12 cellular contexts compared by ENCODE assay signal in genomic region chr10:106931159-106931852, GRCh38.
A peak's percentile ranks its signal among the peaks of the same experiment; 100 is the strongest.
DNase-seq lines count a peak whose midpoint lies in the region; ATAC-seq and TF ChIP-seq lines count a peak whose summit lies in the region.
"Had no signal": no experiment of that assay in that cellular context is flagged by ENCODE, and none has a peak within 500 bp of the region (broad histone marks: within the 10 kb centered on the region; RNA-seq: fewer than 3 reads in every experiment).

No MANE protein-coding gene starts in this region.

- no peak for TF ChIP-seq CTCF in upper lobe of right lung (IDR thresholded peaks at IDR 0.05)

- intact Hi-C loops in Right ventricle myocardium superior (cut with DNase I) (no loop called here), cardiac septum (cut with DNase I) (no loop called here), upper lobe of right lung (cut with DNase I) (no loop called here)

- H3K27ac ChIP-seq in upper lobe of right lung: no peak overlapping the region
- H3K27ac ChIP-seq: A549, heart left ventricle, SJSA1 had no signal

- no peaks in the 10 kb centered on the region for H3K36me3 ChIP-seq in upper lobe of right lung
- H3K36me3 ChIP-seq: heart left ventricle, SJSA1 had no signal

- no peaks in the 10 kb centered on the region for H3K9me3 ChIP-seq in upper lobe of right lung
- H3K9me3 ChIP-seq: A549, heart left ventricle had no signal

- ATAC-seq in Right ventricle myocardium superior (ENCODE audit: poor library complexity) (peak; percentile 73), HG02759 (IDR thresholded peaks at IDR 0.05; ENCODE audit: unreplicated experiment) (peak; percentile 75), HG03571 (IDR thresholded peaks at IDR 0.05; ENCODE audit: unreplicated experiment) (peak; percentile 73), upper lobe of right lung (peak; percentile 80)
- ATAC-seq: A549 had no signal

- H3K27me3 ChIP-seq in upper lobe of right lung: no peaks in the 10 kb centered on the region
- H3K27me3 ChIP-seq: heart left ventricle, SJSA1 had no signal

- peaks cover 5% of the 10 kb centered on the region for H3K4me1 ChIP-seq in upper lobe of right lung
- H3K4me1 ChIP-seq: A549, SJSA1 had no signal

- DNase-seq in Right ventricle myocardium superior (no peak), cardiac septum (ENCODE audit: low spot score) (no peak), upper lobe of right lung (no peak), DMS53 (lab: John Stamatoyannopoulos, UW) (no peak), nucleus accumbens (lab: John Stamatoyannopoulos, UW) (no peak), cerebellar nuclear complex (lab: John Stamatoyannopoulos, UW) (no peak)
- DNase-seq: heart left ventricle, NCI-H1048 had no signal

- H3K4me3 ChIP-seq in upper lobe of right lung: no peak overlapping the region
- H3K4me3 ChIP-seq: A549, heart left ventricle, SJSA1 had no signal
